In the genomic region with DNA sequence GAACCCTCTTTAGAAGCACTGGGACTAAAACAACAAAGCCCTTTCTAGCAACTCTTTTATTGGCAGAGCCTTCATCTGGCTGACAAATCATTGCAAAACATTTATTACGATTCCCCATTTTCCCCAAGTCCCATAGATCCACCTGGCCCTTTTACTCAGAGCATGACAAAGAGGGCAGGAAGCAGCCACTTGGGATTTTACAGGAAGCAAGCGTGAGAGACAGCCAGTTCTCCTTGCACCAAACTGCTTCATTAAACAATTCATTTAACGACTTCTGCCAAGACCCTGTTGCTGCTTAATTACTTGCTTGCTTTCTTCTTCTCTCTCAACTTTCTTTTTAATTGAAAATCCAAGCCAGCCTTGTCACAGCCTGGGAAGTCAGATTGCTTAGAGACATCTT, we compare ENCODE assay signal across 20 cellular contexts.
DNase-seq lines count a peak whose midpoint lies in the region; ATAC-seq and TF ChIP-seq lines count a peak whose summit lies in the region.
"Had no signal": no experiment of that assay in that cellular context is flagged by ENCODE, and none has a peak within 500 bp of the region (broad histone marks: within the 10 kb centered on the region; RNA-seq: fewer than 3 reads in every experiment).

No MANE protein-coding gene starts in this region.

- H3K27me3 ChIP-seq in foreskin keratinocyte = no peaks in the 10 kb centered on the region
- H3K27me3 ChIP-seq: tibial artery had no signal

- TF ChIP-seq CTCF in chondrocyte (IDR thresholded peaks at IDR 0.05) (no peak), foreskin keratinocyte (conservative IDR thresholded peaks at IDR 0.05) (no peak)

- ATAC-seq in foreskin keratinocyte (no peak), HG03520 (IDR thresholded peaks at IDR 0.05; ENCODE audit: unreplicated experiment) (no peak)
- ATAC-seq: lower lobe of right lung; naive thymus-derived CD8-positive, alpha-beta T cell; stimulated activated memory B cell treated with anti-CD40 and anti-IgM and Interleukin-4, amounts not matched to agents 10 μg/mL and 1 μg/mL and 100 μg/mL, for 72 hours had no signal

- DNase-seq in NCI-H1105 treated with DMSO at 0.1 percent for 48 hours (lab: John Stamatoyannopoulos, UW) (peak; percentile 25), NCI-H1105 (lab: John Stamatoyannopoulos, UW) (no peak), NCI-H345 (lab: John Stamatoyannopoulos, UW) (peak; percentile 37), globus pallidus (ENCODE audit: low spot score) (peak; percentile 16), pons (ENCODE audit: low spot score) (peak; percentile 31), chondrocyte (ENCODE audit: low spot score) (no peak), foreskin keratinocyte (no peak)
- DNase-seq: activated CD4-positive, alpha-beta T cell treated with anti-CD3 and anti-CD28 coated beads for 48 hours; activated CD8-positive, alpha-beta memory T cell treated with anti-CD3 and anti-CD28 coated beads, Interleukin-2, amount 50 U/mL, for 4 hours; DMS 273 treated with DMSO at 0.1 percent for 48 hours; H7; lower lobe of right lung; naive thymus-derived CD8-positive, alpha-beta T cell; NCI-H1436 treated with DMSO at 0.1 percent for 48 hours; NCI-H446 treated with DMSO at 0.1 percent for 48 hours; tibial artery had no signal

- no peaks in the 10 kb centered on the region for H3K4me1 Mint-ChIP-seq in chondrocyte (ENCODE audit: low read depth)
- H3K4me1 Mint-ChIP-seq: CD14-positive monocyte; naive thymus-derived CD8-positive, alpha-beta T cell; stimulated activated memory B cell treated with anti-CD40 and anti-IgM and Interleukin-4, amounts not matched to agents 10 μg/mL and 1 μg/mL and 100 μg/mL, for 72 hours had no signal

- H3K4me3 Mint-ChIP-seq in chondrocyte (ENCODE audit: unreplicated experiment) = no peak overlapping the region
- H3K4me3 Mint-ChIP-seq: CD14-positive monocyte; naive thymus-derived CD8-positive, alpha-beta T cell; stimulated activated memory B cell treated with anti-CD40 and anti-IgM and Interleukin-4, amounts not matched to agents 10 μg/mL and 1 μg/mL and 100 μg/mL, for 72 hours had no signal

- no peak overlapping the region for H3K27ac ChIP-seq in foreskin keratinocyte
- H3K27ac ChIP-seq: 22Rv1, lower lobe of right lung, tibial artery had no signal

- no peaks in the 10 kb centered on the region for H3K4me1 ChIP-seq in foreskin keratinocyte
- H3K4me1 ChIP-seq: lower lobe of right lung, tibial artery had no signal

- H3K36me3 Mint-ChIP-seq in chondrocyte (ENCODE audit: low read depth) = no peaks in the 10 kb centered on the region
- H3K36me3 Mint-ChIP-seq: CD14-positive monocyte; naive thymus-derived CD8-positive, alpha-beta T cell; stimulated activated memory B cell treated with anti-CD40 and anti-IgM and Interleukin-4, amounts not matched to agents 10 μg/mL and 1 μg/mL and 100 μg/mL, for 72 hours had no signal

- H3K27ac Mint-ChIP-seq in chondrocyte (ENCODE audit: unreplicated experiment) = no peak overlapping the region
- H3K27ac Mint-ChIP-seq: CD14-positive monocyte; naive thymus-derived CD8-positive, alpha-beta T cell; stimulated activated memory B cell treated with anti-CD40 and anti-IgM and Interleukin-4, amounts not matched to agents 10 μg/mL and 1 μg/mL and 100 μg/mL, for 72 hours had no signal

- peaks cover 3% of the 10 kb centered on the region for H3K9me3 Mint-ChIP-seq in chondrocyte (ENCODE audit: low read depth)

- peaks cover 2% of the 10 kb centered on the region for H3K27me3 Mint-ChIP-seq in chondrocyte (ENCODE audit: low read depth)
- H3K27me3 Mint-ChIP-seq: stimulated activated memory B cell treated with anti-CD40 and anti-IgM and Interleukin-4, amounts not matched to agents 10 μg/mL and 1 μg/mL and 100 μg/mL, for 72 hours had no signal

Comparison
In these comparisons a context has a peak if more than half of its experiments do, and no peak if none do; other contexts are left out.
1. DNase-seq: peak in NCI-H1105 treated with DMSO at 0.1 percent for 48 hours (single experiment), NCI-H345 (single experiment), globus pallidus (single experiment) and pons (single experiment); none in NCI-H1105 (single experiment), chondrocyte (single experiment) and foreskin keratinocyte (0 of 2).